In the genomic region with DNA sequence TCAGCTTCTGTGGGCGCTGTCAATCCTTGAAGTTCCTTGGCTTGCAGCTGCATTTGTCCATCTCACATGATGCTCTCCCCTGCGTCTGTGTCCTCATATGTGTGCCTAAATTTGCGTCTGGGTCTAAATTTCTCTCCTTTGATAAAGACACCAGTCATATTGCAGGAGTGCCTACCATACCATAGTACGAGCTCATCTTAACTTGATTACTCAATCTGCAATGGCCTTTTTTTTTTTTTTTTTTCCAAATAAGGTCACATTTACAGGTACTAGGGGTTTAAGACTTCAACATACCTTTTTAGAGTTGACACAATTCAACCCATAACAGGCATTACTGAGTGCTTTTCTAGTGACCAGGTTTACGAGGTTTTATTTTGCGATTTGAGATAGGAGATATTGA, we compare ENCODE assay signal across 22 cellular contexts.
"Had no signal": no experiment of that assay in that cellular context is flagged by ENCODE, and none has a peak within 500 bp of the region (broad histone marks: within the 10 kb centered on the region; RNA-seq: fewer than 3 reads in every experiment).

No MANE protein-coding gene starts in this region.

- H3K27ac Mint-ChIP-seq: dendritic cell treated with granulocyte-macrophage colony-stimulating factor and Interleukin-4, amounts not matched to agents 40 ng/mL and 50 ng/mL, for 4 days; effector memory CD8-positive, alpha-beta T cell; naive thymus-derived CD4-positive, alpha-beta T cell; stimulated activated effector memory CD8-positive, alpha-beta T cell treated with anti-CD3 and anti-CD28 coated beads, Interleukin-12 subunit alpha, Interleukin-12 subunit beta, amount 100 ng/mL, for 72 hours; stimulated activated naive CD8-positive, alpha-beta T cell treated with anti-CD3 and anti-CD28 coated beads, Interleukin-15, Interleukin-2, amounts not matched to agents 100 ng/mL and 50 ng/mL, for 24 hours had no signal

- H3K4me1 Mint-ChIP-seq: naive thymus-derived CD4-positive, alpha-beta T cell; stimulated activated effector memory CD8-positive, alpha-beta T cell treated with anti-CD3 and anti-CD28 coated beads, Interleukin-12 subunit alpha, Interleukin-12 subunit beta, amount 100 ng/mL, for 72 hours had no signal

- H3K4me3 Mint-ChIP-seq: dendritic cell treated with granulocyte-macrophage colony-stimulating factor and Interleukin-4, amounts not matched to agents 40 ng/mL and 50 ng/mL, for 4 days; effector memory CD8-positive, alpha-beta T cell; naive thymus-derived CD4-positive, alpha-beta T cell; stimulated activated effector memory CD8-positive, alpha-beta T cell treated with anti-CD3 and anti-CD28 coated beads, Interleukin-12 subunit alpha, Interleukin-12 subunit beta, amount 100 ng/mL, for 72 hours; stimulated activated naive CD8-positive, alpha-beta T cell treated with anti-CD3 and anti-CD28 coated beads, Interleukin-15, Interleukin-2, amounts not matched to agents 100 ng/mL and 50 ng/mL, for 24 hours had no signal

- H3K4me3 ChIP-seq: esophagus squamous epithelium, lung, tibial artery, upper lobe of right lung, vagina had no signal

- H3K9me3 ChIP-seq: neutrophil, upper lobe of right lung, vagina had no signal

- ATAC-seq: effector memory CD8-positive, alpha-beta T cell; foreskin keratinocyte; left colon; left ventricle myocardium superior; naive thymus-derived CD4-positive, alpha-beta T cell; sciatic nerve; stimulated activated effector memory CD8-positive, alpha-beta T cell treated with anti-CD3 and anti-CD28 coated beads, Interleukin-12 subunit alpha, Interleukin-12 subunit beta, amount 100 ng/mL, for 72 hours; upper lobe of right lung had no signal

- DNase-seq: effector memory CD8-positive, alpha-beta T cell; esophagus squamous epithelium; foreskin keratinocyte; hippocampal formation; left colon; left ventricle myocardium superior; mesendoderm; naive thymus-derived CD4-positive, alpha-beta T cell; posterior cingulate gyrus; small intestine; stimulated activated CD4-positive, alpha-beta T cell treated with anti-CD3 and anti-CD28 coated beads, Interleukin-4, amount 100 ng/mL, for 1 hour; stimulated activated CD8-positive, alpha-beta memory T cell treated with anti-CD3 and anti-CD28 coated beads, Interleukin-4, amount 100 ng/mL, for 48 hours; tibial artery; upper lobe of right lung had no signal

- H3K36me3 ChIP-seq: esophagus squamous epithelium, neutrophil, tibial artery, upper lobe of right lung, vagina had no signal

- H3K36me3 Mint-ChIP-seq: naive thymus-derived CD4-positive, alpha-beta T cell; stimulated activated effector memory CD8-positive, alpha-beta T cell treated with anti-CD3 and anti-CD28 coated beads, Interleukin-12 subunit alpha, Interleukin-12 subunit beta, amount 100 ng/mL, for 72 hours had no signal

- H3K27me3 Mint-ChIP-seq: dendritic cell treated with granulocyte-macrophage colony-stimulating factor and Interleukin-4, amounts not matched to agents 40 ng/mL and 50 ng/mL, for 4 days; effector memory CD8-positive, alpha-beta T cell; naive thymus-derived CD4-positive, alpha-beta T cell had no signal

- H3K27ac ChIP-seq: epithelial cell of prostate, esophagus squamous epithelium, foreskin keratinocyte, neutrophil, tibial artery, upper lobe of right lung, vagina had no signal

- H3K4me1 ChIP-seq: tibial artery, upper lobe of right lung had no signal

- H3K27me3 ChIP-seq: esophagus squamous epithelium, foreskin keratinocyte, neutrophil, tibial artery, upper lobe of right lung, vagina had no signal
